12 cellular contexts compared by ENCODE assay signal in genomic region chr12:120181991-120182631, GRCh38. TPM values are rescaled to one million over a fixed set of nuclear protein-coding genes. Genes with fewer than 3 reads are reported as not detected.
DNase-seq lines count a peak whose midpoint lies in the region; ATAC-seq, FAIRE-seq and TF ChIP-seq lines count a peak whose summit lies in the region.
"Had no signal": no experiment of that assay in that cellular context is flagged by ENCODE, and none has a peak within 500 bp of the region (broad histone marks: within the 10 kb centered on the region; RNA-seq: fewer than 3 reads in every experiment).

No MANE protein-coding gene starts in this region.

- no peak overlapping the region for H3K27ac ChIP-seq in kidney (ENCODE audit: low read depth in 2 of 2, low read length in 2 of 2)
- H3K27ac ChIP-seq: gastroesophageal sphincter, right atrium auricular region had no signal

- ATAC-seq in HG02938 (IDR thresholded peaks at IDR 0.05; ENCODE audit: unreplicated experiment): no peak
- ATAC-seq: gastroesophageal sphincter had no signal

- peak; percentile 29 for TF ChIP-seq CTCF in cardiac fibroblast (IDR thresholded peaks at IDR 0.05; ENCODE audit: low read depth, low read length)
- peak; percentile 38 for TF ChIP-seq CTCF in neural crest cell (conservative IDR thresholded peaks at IDR 0.05)
- TF ChIP-seq CTCF in kidney (IDR thresholded peaks at IDR 0.05; ENCODE audit: borderline replicate concordance, extremely low read depth, insufficient read depth): no peak

- peaks cover 27% of the 10 kb centered on the region for H3K36me3 Mint-ChIP-seq in neural crest cell (ENCODE audit: low read depth)

- no peak for FAIRE-seq in kidney (lab: Jason Lieb, UNC)

- H3K36me3 ChIP-seq in kidney (ENCODE audit: control insufficient read depth in 1 of 2, insufficient read depth in 2 of 2, low read length in 2 of 2): peaks cover 47 to 63% of the 10 kb centered on the region in 2 donors

- no peaks in the 10 kb centered on the region for H3K9me3 ChIP-seq in kidney (ENCODE audit: control insufficient read depth in 1 of 2, low read length in 2 of 2)
- H3K9me3 ChIP-seq: gastroesophageal sphincter, right atrium auricular region had no signal

- intact Hi-C loops in kidney (cut with DNase I): no loop called here

- H3K4me1 Mint-ChIP-seq in neural crest cell: no peaks in the 10 kb centered on the region

- H3K9me3 Mint-ChIP-seq in neural crest cell: no peaks in the 10 kb centered on the region
- H3K9me3 Mint-ChIP-seq: central memory CD8-positive, alpha-beta T cell had no signal

- no peaks in the 10 kb centered on the region for H3K27me3 Mint-ChIP-seq in neural crest cell (ENCODE audit: low read depth)
- H3K27me3 Mint-ChIP-seq: central memory CD8-positive, alpha-beta T cell had no signal

- no peak overlapping the region for H3K4me3 Mint-ChIP-seq in neural crest cell
- H3K4me3 Mint-ChIP-seq: central memory CD8-positive, alpha-beta T cell had no signal

- peak; percentile 83 for DNase-seq in ELF-1 (ENCODE audit: low read depth, low spot score)
- DNase-seq in NCI-H2196 (lab: John Stamatoyannopoulos, UW; ENCODE audit: unreplicated experiment): peak; percentile 59
- DNase-seq in cardiac fibroblast (ENCODE audit: low read depth in 2 of 2): peak; percentile 47 to 71
- no peak for DNase-seq in neural crest cell (ENCODE audit: low read depth, low spot score)
- DNase-seq in kidney: no peak
- DNase-seq in NCI-H2081 (lab: John Stamatoyannopoulos, UW): no peak
- no peak for DNase-seq in CD1c-positive myeloid dendritic cell (ENCODE audit: extremely low spot score)
- DNase-seq: T-helper 9 cell had no signal

- no peak overlapping the region for H3K9ac ChIP-seq in kidney (ENCODE audit: low read length in 2 of 2)

- H3K4me3 ChIP-seq in cardiac fibroblast (replicated peaks in 1 of 2; ENCODE audit: low read depth in 2 of 2, low read length in 2 of 2) (no peak overlapping the region), kidney (ENCODE audit: low read length in 2 of 2) (no peak overlapping the region)
- H3K4me3 ChIP-seq: gastroesophageal sphincter, right atrium auricular region had no signal

- H3K4me1 ChIP-seq in kidney (ENCODE audit: control insufficient read depth in 1 of 2, insufficient read depth in 1 of 2, low read depth in 1 of 2, low read length in 2 of 2): peaks cover 0 to 2% of the 10 kb centered on the region in 2 donors
- H3K4me1 ChIP-seq: gastroesophageal sphincter had no signal

- no peak overlapping the region for H3K27ac Mint-ChIP-seq in neural crest cell (ENCODE audit: unreplicated experiment)

RNA-seq across cellular contexts. Expression of gene GCN1, which starts 12.4 kb away (rescaled TPM):
- total RNA-seq in neural crest cell (108 and 114 TPM in 2 replicates), kidney (77.6 TPM)
- polyA plus RNA-seq in kidney (ENCODE audit: insufficient read depth, low read depth, low replicate concordance): 12.2 TPM

RNA-seq across cellular contexts. Expression of gene RPLP0, which starts 18.8 kb away (rescaled TPM):
- total RNA-seq in neural crest cell: 2,997 and 3,023 TPM in 2 replicates
- total RNA-seq in kidney: 1,384 TPM
- polyA plus RNA-seq in kidney (ENCODE audit: insufficient read depth, low read depth, low replicate concordance): 1,654 TPM

Comparison
In these comparisons a context has a peak if more than half of its experiments do, and no peak if none do; other contexts are left out.
1. DNase-seq: peak in ELF-1 (single experiment), NCI-H2196 (single experiment) and cardiac fibroblast (2 of 2); none in neural crest cell (single experiment), kidney (single experiment), NCI-H2081 (0 of 2) and CD1c-positive myeloid dendritic cell (single experiment).